In the genomic region with DNA sequence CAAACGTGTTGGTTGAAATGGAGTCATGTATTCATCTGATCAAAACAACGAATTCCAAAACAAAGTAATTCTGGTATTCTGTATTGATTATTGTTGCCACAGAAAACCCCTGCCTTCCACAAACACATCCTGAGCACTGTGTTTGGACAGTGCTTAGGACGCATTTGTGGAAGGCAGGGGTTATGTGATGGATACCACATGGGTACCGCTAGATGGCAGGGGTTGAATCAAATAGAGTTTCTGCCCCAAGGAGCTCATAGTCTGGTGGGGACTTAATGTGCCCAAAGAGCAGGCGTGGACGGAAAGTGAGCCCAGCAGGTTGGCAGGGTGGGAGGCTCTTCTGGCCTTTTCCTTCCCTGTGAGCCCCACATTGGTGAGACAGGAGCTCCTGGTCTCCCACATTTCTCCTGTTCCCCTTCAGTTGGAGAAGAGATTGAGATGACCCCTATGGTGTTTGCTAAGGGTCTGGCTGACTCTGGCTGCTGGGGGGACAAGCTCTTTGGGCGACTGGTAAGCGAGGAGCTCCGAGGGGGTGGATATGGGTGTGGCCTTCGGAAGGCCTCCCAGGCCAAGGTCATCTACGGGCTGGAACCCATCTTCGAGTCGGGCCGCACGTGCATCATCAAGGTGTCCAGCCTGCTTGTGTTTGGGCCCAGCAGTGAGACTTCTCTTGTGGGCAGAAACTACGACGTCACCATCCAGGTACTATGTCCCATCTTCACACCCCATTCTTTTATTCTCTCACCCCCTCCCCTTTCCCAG, we compare ENCODE assay signal across 1 cellular context.
TF ChIP-seq lines count a peak whose summit lies in the region.

No MANE protein-coding gene starts in this region.

TF ChIP-seq in H1, 55 proteins besides CTCF, POLR2A, EP300 and RAD21:
- TF ChIP-seq POU5F1 (IDR thresholded peaks at IDR 0.05; ENCODE audit: low read depth, low read length) (no peak), GTF2F1 (IDR thresholded peaks at IDR 0.05; ENCODE audit: borderline replicate concordance, low read depth, low read length) (no peak), SRF (IDR thresholded peaks at IDR 0.05; ENCODE audit: low read depth, low read length) (no peak), SP2 (IDR thresholded peaks at IDR 0.05; ENCODE audit: low read length) (no peak), TCF12 (IDR thresholded peaks at IDR 0.05; ENCODE audit: low read depth, low read length) (no peak), CHD2 (IDR thresholded peaks at IDR 0.05; ENCODE audit: low read length) (no peak), SP4 (IDR thresholded peaks at IDR 0.05; ENCODE audit: low read length) (no peak), KDM1A (IDR thresholded peaks at IDR 0.05; ENCODE audit: borderline replicate concordance, low read length) (no peak), RBBP5 (IDR thresholded peaks at IDR 0.05; ENCODE audit: borderline replicate concordance, low read depth, low read length) (no peak)
